Comparison of ENCODE assay signal across 1 cellular context in genomic region chr2:239991689-239992314, GRCh38.
TF ChIP-seq lines count a peak whose summit lies in the region.

No MANE protein-coding gene starts in this region.

TF ChIP-seq in GM23338, 12 proteins besides CTCF, POLR2A, EP300 and RAD21 (continued from another document):
- no peak for TF ChIP-seq REST (IDR thresholded peaks at IDR 0.05; ENCODE audit: unreplicated experiment)
- no peak for TF ChIP-seq POLR2AphosphoS5 (IDR thresholded peaks at IDR 0.05; ENCODE audit: low read depth)
- TF ChIP-seq NANOG (IDR thresholded peaks at IDR 0.05; ENCODE audit: borderline replicate concordance) = no peak
- TF ChIP-seq STAT1 (IDR thresholded peaks at IDR 0.05; ENCODE audit: unreplicated experiment) = no peak
- TF ChIP-seq ZNF331 (CRISPR knock-in tag; IDR thresholded peaks at IDR 0.05; ENCODE audit: low read depth) = no peak
- no peak for TF ChIP-seq CREB1 (CRISPR knock-in tag; IDR thresholded peaks at IDR 0.05; ENCODE audit: low read depth)
- no peak for TF ChIP-seq JUNB (IDR thresholded peaks at IDR 0.05; ENCODE audit: unreplicated experiment)
- no peak for TF ChIP-seq ZNF114 (CRISPR knock-in tag; IDR thresholded peaks at IDR 0.05)
- no peak for TF ChIP-seq EZH2phosphoT487 (IDR thresholded peaks at IDR 0.05; ENCODE audit: unreplicated experiment)
- TF ChIP-seq ETS1 (IDR thresholded peaks at IDR 0.05) = no peak
